8 cellular contexts compared by ENCODE assay signal in genomic region chr22:22720201-22720723, GRCh38.
DNase-seq lines count a peak whose midpoint lies in the region; ATAC-seq and TF ChIP-seq lines count a peak whose summit lies in the region.

No MANE protein-coding gene starts in this region.

- H3K9me3 Mint-ChIP-seq in chondrocyte (ENCODE audit: low read depth), result no peaks in the 10 kb centered on the region

- peak; percentile 52 for ATAC-seq in GM19463 (IDR thresholded peaks at IDR 0.05; ENCODE audit: unreplicated experiment)

- DNase-seq in D341Med (ENCODE audit: low spot score), result peak; percentile 66
- DNase-seq in HuH-7 (ENCODE audit: low spot score), result peak; percentile 61
- peak; percentile 90 for DNase-seq in SKM-1 treated with dmso at 0.1 percent for 144 hours (lab: John Stamatoyannopoulos, UW; ENCODE audit: unreplicated experiment)
- no peak for DNase-seq in chondrocyte (ENCODE audit: low spot score)
- DNase-seq in medulla oblongata (ENCODE audit: extremely low spot score), result peak; percentile 52
- peak; percentile 17 for DNase-seq in superior temporal gyrus (ENCODE audit: extremely low spot score)
- no peak for DNase-seq in NCI-H187 (lab: John Stamatoyannopoulos, UW)

- H3K27ac Mint-ChIP-seq in chondrocyte (ENCODE audit: unreplicated experiment), result no peak overlapping the region

- peaks cover 9% of the 10 kb centered on the region for H3K4me1 Mint-ChIP-seq in chondrocyte (ENCODE audit: low read depth)

- no peak overlapping the region for H3K4me3 Mint-ChIP-seq in chondrocyte (ENCODE audit: unreplicated experiment)

- peaks cover 37% of the 10 kb centered on the region for H3K27me3 Mint-ChIP-seq in chondrocyte (ENCODE audit: low read depth)

- peak; percentile 76 for TF ChIP-seq CTCF in chondrocyte (IDR thresholded peaks at IDR 0.05)

- H3K36me3 Mint-ChIP-seq in chondrocyte (ENCODE audit: low read depth), result no peaks in the 10 kb centered on the region

Comparison
In these comparisons a context has a peak if more than half of its experiments do, and no peak if none do; other contexts are left out.
1. DNase-seq: peak in D341Med (single experiment), HuH-7 (single experiment), SKM-1 treated with dmso at 0.1 percent for 144 hours (single experiment), medulla oblongata (single experiment) and superior temporal gyrus (single experiment); none in chondrocyte (single experiment) and NCI-H187 (0 of 2).